24 cellular contexts compared by ENCODE assay signal in the genomic region with DNA sequence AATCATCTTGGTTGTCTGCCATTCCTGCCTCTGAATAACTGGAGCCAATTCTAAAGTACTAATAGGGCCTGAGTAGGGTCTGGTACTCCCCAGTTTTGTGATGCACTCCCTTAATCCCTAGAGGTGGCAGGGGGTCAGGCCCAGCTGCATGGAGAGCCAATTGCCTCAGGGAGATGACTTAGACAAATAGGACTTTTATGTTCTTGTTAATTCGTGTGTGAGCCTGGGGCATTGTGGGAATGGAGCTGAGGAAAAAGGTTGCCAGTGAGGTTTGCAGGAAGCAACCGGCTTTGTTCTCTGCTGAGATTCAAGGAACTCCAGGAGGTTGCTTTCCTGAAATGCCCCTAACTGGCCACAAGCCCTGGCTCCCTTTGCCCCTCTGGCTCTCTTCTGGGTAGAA. TPM values are rescaled to one million over a fixed set of nuclear protein-coding genes. Genes with fewer than 3 reads are reported as not detected.
DNase-seq lines count a peak whose midpoint lies in the region; ATAC-seq and TF ChIP-seq lines count a peak whose summit lies in the region.
"Had no signal": no experiment of that assay in that cellular context is flagged by ENCODE, and none has a peak within 500 bp of the region (broad histone marks: within the 10 kb centered on the region; RNA-seq: fewer than 3 reads in every experiment).

No MANE protein-coding gene starts in this region.

- TF ChIP-seq CTCF in nephron progenitor cell (IDR thresholded peaks at IDR 0.05) (no peak), omental fat pad (IDR thresholded peaks at IDR 0.05) (no peak)

- peak; percentile 25 for DNase-seq in H7
- DNase-seq in SK-MEL-5 (ENCODE audit: low read depth, low spot score) = peak; percentile 56
- DNase-seq in globus pallidus (ENCODE audit: low spot score) = peak; percentile 16
- no peak for DNase-seq in nephron progenitor cell
- DNase-seq in omental fat pad (ENCODE audit: low spot score) = no peak
- DNase-seq in HEK293T (ENCODE audit: extremely low spot score) = no peak
- DNase-seq in activated T-cell treated with anti-CD3 and anti-CD28 coated beads, Interleukin-2, amount 50 U/mL, for 1 hour = no peak
- DNase-seq: BE2C; EL; HCEC 1CT; NCI-H1092 treated with DMSO at 0.1 percent for 48 hours; NCI-H1436 treated with DMSO at 0.1 percent for 48 hours; NCI-H1930; NCI-H2171; NCI-H345; NCI-H524; NCI-H774; NK-92 treated with Interleukin-12 subunit alpha and Interleukin-12 subunit beta, amount 100 ng/mL, for 24 hours; SIG-M5 had no signal

- H3K4me3 Mint-ChIP-seq in nephron progenitor cell = no peak overlapping the region

- no peak overlapping the region for H3K4me3 ChIP-seq in H7 (ENCODE audit: insufficient read depth, low read depth, low read length)
- H3K4me3 ChIP-seq: A549, K562 had no signal

- POLR2A ChIA-PET in HEK293T (lab: Yijun Ruan, JAX) = no interaction called here

- no peaks in the 10 kb centered on the region for H3K27me3 ChIP-seq in H7 (ENCODE audit: control insufficient read depth, insufficient read depth, low read length)

- ATAC-seq in HG03039 (IDR thresholded peaks at IDR 0.05; ENCODE audit: unreplicated experiment) (no peak), omental fat pad (ENCODE audit: low FRiP score) (no peak)
- ATAC-seq: A549, HepG2, K562, Panc1 had no signal

- peaks cover 17% of the 10 kb centered on the region for H3K4me1 Mint-ChIP-seq in nephron progenitor cell

- in situ Hi-C loops in SK-MEL-5 (cut with HindIII; ENCODE audit: low pct_unique_long_range_greater_than_20kb, low sequenced_read_pairs) = no loop called here

- H3K36me3 Mint-ChIP-seq in nephron progenitor cell (ENCODE audit: low read depth) = no peaks in the 10 kb centered on the region

- H3K36me3 ChIP-seq in H7 (replicated peaks; ENCODE audit: control insufficient read depth, insufficient read depth, low read length) = no peaks in the 10 kb centered on the region
- H3K36me3 ChIP-seq: BE2C had no signal

- H3K9me3 Mint-ChIP-seq in nephron progenitor cell = peaks cover 8% of the 10 kb centered on the region

- H3K27me3 Mint-ChIP-seq in nephron progenitor cell (ENCODE audit: low read depth, poor library complexity) = peaks cover 15% of the 10 kb centered on the region

- peak overlapping the region; percentile 13 for H3K27ac Mint-ChIP-seq in nephron progenitor cell

- CTCF ChIA-PET in HEK293T (lab: Yijun Ruan, JAX) = interaction anchor here (0.9 to 1.0 kb wide), 2 partner anchors 25 to 32 kb away, joined by 3 read pairs; no protein-coding TSS in a partner anchor

TF ChIP-seq in HEK293T, 16 proteins besides CTCF, POLR2A, EP300 and RAD21:
- TF ChIP-seq ZNF384 (IDR thresholded peaks at IDR 0.05) (no peak), CTBP1 (IDR thresholded peaks at IDR 0.05; ENCODE audit: borderline replicate concordance) (no peak), ELF4 (IDR thresholded peaks at IDR 0.05) (no peak), TARDBP (IDR thresholded peaks at IDR 0.05) (no peak), FOXM1 (IDR thresholded peaks at IDR 0.05; ENCODE audit: borderline replicate concordance) (no peak), FOXA1 (IDR thresholded peaks at IDR 0.05) (no peak), BHLHE40 (IDR thresholded peaks at IDR 0.05; ENCODE audit: borderline replicate concordance) (no peak), SUZ12 (IDR thresholded peaks at IDR 0.05) (no peak), LEF1 (IDR thresholded peaks at IDR 0.05; ENCODE audit: borderline replicate concordance) (no peak), L3MBTL2 (conservative IDR thresholded peaks at IDR 0.05) (no peak), HDGF (IDR thresholded peaks at IDR 0.05; ENCODE audit: borderline replicate concordance) (no peak), SP1 (IDR thresholded peaks at IDR 0.05) (no peak), ARNT (IDR thresholded peaks at IDR 0.05) (no peak)
- TF ChIP-seq, protein P1, sequence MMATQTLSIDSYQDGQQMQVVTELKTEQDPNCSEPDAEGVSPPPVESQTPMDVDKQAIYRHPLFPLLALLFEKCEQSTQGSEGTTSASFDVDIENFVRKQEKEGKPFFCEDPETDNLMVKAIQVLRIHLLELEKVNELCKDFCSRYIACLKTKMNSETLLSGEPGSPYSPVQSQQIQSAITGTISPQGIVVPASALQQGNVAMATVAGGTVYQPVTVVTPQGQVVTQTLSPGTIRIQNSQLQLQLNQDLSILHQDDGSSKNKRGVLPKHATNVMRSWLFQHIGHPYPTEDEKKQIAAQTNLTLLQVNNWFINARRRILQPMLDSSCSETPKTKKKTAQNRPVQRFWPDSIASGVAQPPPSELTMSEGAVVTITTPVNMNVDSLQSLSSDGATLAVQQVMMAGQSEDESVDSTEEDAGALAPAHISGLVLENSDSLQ (IDR thresholded peaks at IDR 0.05) = no peak

RNA-seq across cellular contexts. Expression of a gene that starts 6.8 kb away (rescaled TPM):
- total RNA-seq in H7 (2014; rRNA removed; shearing (Covaris generic)) = not detected in 2 replicates
- total RNA-seq in SK-MEL-5 (2014; rRNA removed; shearing (Covaris generic)) = not detected in 2 replicates
- not detected in 2 replicates for polyA plus RNA-seq in SK-MEL-5 (2015; cell fraction: cytosol; rRNA removed)
- polyA plus RNA-seq in SK-MEL-5 (2015; cell fraction: nucleus; rRNA removed) = not detected in 2 replicates
- not detected for total RNA-seq in omental fat pad
- total RNA-seq: HepG2, K562 had no signal
- polyA plus RNA-seq: A549, HepG2, K562 had no signal

RNA-seq across cellular contexts. Expression of a gene that starts 20.2 kb away (rescaled TPM):
- total RNA-seq in H7 (2014; rRNA removed; shearing (Covaris generic)) = not detected in 2 replicates
- total RNA-seq in SK-MEL-5 (2014; rRNA removed; shearing (Covaris generic)) = not detected in 2 replicates
- not detected in 2 replicates for polyA plus RNA-seq in SK-MEL-5 (2015; cell fraction: cytosol; rRNA removed)
- not detected in 2 replicates for polyA plus RNA-seq in SK-MEL-5 (2015; cell fraction: nucleus; rRNA removed)
- total RNA-seq in omental fat pad = not detected
- total RNA-seq: HepG2, K562 had no signal
- polyA plus RNA-seq: A549, HepG2, K562 had no signal

Comparison
In these comparisons a context has a peak if more than half of its experiments do, and no peak if none do; other contexts are left out.
1. DNase-seq: peak in H7 (single experiment), SK-MEL-5 (single experiment) and globus pallidus (single experiment); none in nephron progenitor cell (single experiment), omental fat pad (single experiment), HEK293T (single experiment) and activated T-cell treated with anti-CD3 and anti-CD28 coated beads, Interleukin-2, amount 50 U/mL, for 1 hour (single experiment).